In the genomic region with DNA sequence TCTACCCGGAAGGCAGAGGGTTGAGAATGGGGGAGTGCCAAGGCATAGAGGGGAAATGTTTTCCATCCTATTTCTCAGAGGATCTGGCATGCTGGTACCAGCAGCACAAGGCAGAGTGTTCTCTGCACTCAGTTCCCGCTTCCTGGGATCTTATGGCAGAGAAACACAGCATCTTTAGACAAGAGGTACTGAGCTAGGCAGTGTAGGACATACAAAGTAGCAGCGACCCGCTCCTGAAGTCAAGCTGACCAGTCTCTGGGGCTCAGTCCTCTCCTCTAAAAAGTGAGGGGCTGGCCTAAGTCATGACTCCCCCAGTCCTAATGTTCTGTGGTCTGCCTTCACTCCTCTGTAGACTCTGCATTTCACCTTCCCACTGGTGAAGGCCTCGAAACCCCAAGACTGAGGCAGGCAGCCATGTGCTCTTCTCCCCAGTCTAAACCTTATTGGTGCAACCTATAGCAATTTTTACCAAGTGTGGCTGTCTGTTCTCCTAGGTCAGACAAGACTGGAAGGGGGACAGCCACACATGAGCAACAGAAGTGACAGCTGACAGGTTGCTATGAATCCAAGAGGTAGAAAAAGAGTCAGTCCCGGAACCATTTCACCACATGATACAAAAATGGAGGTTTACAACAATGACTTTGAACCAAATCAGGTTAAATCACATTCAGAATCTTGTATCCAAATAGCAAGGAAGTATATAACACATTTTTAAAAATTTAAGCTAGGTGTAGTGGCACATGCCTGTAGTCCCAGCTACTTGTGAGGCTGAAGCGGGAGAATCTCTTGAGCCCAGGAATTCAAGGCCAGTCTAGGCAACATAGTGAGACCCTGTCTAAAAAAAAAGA, we compare ENCODE assay signal across 1 cellular context.
TF ChIP-seq lines count a peak whose summit lies in the region.

No MANE protein-coding gene starts in this region.

TF ChIP-seq in K562, 482 proteins besides CTCF, POLR2A, EP300 and RAD21 (continued from another document and continues in another):
- TF ChIP-seq, protein P1, sequence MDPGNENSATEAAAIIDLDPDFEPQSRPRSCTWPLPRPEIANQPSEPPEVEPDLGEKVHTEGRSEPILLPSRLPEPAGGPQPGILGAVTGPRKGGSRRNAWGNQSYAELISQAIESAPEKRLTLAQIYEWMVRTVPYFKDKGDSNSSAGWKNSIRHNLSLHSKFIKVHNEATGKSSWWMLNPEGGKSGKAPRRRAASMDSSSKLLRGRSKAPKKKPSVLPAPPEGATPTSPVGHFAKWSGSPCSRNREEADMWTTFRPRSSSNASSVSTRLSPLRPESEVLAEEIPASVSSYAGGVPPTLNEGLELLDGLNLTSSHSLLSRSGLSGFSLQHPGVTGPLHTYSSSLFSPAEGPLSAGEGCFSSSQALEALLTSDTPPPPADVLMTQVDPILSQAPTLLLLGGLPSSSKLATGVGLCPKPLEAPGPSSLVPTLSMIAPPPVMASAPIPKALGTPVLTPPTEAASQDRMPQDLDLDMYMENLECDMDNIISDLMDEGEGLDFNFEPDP (CRISPR knock-in tag; IDR thresholded peaks at IDR 0.05), result no peak
- TF ChIP-seq, protein P2, sequence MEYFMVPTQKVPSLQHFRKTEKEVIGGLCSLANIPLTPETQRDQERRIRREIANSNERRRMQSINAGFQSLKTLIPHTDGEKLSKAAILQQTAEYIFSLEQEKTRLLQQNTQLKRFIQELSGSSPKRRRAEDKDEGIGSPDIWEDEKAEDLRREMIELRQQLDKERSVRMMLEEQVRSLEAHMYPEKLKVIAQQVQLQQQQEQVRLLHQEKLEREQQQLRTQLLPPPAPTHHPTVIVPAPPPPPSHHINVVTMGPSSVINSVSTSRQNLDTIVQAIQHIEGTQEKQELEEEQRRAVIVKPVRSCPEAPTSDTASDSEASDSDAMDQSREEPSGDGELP (CRISPR knock-in tag; IDR thresholded peaks at IDR 0.05; ENCODE audit: borderline replicate concordance), result no peak
- TF ChIP-seq ZNF3 (CRISPR knock-in tag; IDR thresholded peaks at IDR 0.05), result no peak
- no peak for TF ChIP-seq EZH2 (IDR thresholded peaks at IDR 0.05; ENCODE audit: borderline replicate concordance, low read depth, low read length)
- TF ChIP-seq ZNF707 (CRISPR knock-in tag; conservative IDR thresholded peaks at IDR 0.05), result no peak
- no peak for TF ChIP-seq ZNF57 (CRISPR knock-in tag; IDR thresholded peaks at IDR 0.05)
- TF ChIP-seq, protein P3, sequence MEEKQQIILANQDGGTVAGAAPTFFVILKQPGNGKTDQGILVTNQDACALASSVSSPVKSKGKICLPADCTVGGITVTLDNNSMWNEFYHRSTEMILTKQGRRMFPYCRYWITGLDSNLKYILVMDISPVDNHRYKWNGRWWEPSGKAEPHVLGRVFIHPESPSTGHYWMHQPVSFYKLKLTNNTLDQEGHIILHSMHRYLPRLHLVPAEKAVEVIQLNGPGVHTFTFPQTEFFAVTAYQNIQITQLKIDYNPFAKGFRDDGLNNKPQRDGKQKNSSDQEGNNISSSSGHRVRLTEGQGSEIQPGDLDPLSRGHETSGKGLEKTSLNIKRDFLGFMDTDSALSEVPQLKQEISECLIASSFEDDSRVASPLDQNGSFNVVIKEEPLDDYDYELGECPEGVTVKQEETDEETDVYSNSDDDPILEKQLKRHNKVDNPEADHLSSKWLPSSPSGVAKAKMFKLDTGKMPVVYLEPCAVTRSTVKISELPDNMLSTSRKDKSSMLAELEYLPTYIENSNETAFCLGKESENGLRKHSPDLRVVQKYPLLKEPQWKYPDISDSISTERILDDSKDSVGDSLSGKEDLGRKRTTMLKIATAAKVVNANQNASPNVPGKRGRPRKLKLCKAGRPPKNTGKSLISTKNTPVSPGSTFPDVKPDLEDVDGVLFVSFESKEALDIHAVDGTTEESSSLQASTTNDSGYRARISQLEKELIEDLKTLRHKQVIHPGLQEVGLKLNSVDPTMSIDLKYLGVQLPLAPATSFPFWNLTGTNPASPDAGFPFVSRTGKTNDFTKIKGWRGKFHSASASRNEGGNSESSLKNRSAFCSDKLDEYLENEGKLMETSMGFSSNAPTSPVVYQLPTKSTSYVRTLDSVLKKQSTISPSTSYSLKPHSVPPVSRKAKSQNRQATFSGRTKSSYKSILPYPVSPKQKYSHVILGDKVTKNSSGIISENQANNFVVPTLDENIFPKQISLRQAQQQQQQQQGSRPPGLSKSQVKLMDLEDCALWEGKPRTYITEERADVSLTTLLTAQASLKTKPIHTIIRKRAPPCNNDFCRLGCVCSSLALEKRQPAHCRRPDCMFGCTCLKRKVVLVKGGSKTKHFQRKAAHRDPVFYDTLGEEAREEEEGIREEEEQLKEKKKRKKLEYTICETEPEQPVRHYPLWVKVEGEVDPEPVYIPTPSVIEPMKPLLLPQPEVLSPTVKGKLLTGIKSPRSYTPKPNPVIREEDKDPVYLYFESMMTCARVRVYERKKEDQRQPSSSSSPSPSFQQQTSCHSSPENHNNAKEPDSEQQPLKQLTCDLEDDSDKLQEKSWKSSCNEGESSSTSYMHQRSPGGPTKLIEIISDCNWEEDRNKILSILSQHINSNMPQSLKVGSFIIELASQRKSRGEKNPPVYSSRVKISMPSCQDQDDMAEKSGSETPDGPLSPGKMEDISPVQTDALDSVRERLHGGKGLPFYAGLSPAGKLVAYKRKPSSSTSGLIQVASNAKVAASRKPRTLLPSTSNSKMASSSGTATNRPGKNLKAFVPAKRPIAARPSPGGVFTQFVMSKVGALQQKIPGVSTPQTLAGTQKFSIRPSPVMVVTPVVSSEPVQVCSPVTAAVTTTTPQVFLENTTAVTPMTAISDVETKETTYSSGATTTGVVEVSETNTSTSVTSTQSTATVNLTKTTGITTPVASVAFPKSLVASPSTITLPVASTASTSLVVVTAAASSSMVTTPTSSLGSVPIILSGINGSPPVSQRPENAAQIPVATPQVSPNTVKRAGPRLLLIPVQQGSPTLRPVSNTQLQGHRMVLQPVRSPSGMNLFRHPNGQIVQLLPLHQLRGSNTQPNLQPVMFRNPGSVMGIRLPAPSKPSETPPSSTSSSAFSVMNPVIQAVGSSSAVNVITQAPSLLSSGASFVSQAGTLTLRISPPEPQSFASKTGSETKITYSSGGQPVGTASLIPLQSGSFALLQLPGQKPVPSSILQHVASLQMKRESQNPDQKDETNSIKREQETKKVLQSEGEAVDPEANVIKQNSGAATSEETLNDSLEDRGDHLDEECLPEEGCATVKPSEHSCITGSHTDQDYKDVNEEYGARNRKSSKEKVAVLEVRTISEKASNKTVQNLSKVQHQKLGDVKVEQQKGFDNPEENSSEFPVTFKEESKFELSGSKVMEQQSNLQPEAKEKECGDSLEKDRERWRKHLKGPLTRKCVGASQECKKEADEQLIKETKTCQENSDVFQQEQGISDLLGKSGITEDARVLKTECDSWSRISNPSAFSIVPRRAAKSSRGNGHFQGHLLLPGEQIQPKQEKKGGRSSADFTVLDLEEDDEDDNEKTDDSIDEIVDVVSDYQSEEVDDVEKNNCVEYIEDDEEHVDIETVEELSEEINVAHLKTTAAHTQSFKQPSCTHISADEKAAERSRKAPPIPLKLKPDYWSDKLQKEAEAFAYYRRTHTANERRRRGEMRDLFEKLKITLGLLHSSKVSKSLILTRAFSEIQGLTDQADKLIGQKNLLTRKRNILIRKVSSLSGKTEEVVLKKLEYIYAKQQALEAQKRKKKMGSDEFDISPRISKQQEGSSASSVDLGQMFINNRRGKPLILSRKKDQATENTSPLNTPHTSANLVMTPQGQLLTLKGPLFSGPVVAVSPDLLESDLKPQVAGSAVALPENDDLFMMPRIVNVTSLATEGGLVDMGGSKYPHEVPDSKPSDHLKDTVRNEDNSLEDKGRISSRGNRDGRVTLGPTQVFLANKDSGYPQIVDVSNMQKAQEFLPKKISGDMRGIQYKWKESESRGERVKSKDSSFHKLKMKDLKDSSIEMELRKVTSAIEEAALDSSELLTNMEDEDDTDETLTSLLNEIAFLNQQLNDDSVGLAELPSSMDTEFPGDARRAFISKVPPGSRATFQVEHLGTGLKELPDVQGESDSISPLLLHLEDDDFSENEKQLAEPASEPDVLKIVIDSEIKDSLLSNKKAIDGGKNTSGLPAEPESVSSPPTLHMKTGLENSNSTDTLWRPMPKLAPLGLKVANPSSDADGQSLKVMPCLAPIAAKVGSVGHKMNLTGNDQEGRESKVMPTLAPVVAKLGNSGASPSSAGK (IDR thresholded peaks at IDR 0.05), result peak; percentile 90
- TF ChIP-seq ZKSCAN8 (CRISPR knock-in tag; IDR thresholded peaks at IDR 0.05), result peak; percentile 51; the same call in 1 of the 2 replicates
- TF ChIP-seq MAFG (tag; conservative IDR thresholded peaks at IDR 0.05), result no peak
- no peak for TF ChIP-seq JUN (IDR thresholded peaks at IDR 0.05; ENCODE audit: borderline replicate concordance, low read depth, low read length)
- no peak for TF ChIP-seq JUN (CRISPR knock-in tag; IDR thresholded peaks at IDR 0.05; ENCODE audit: borderline replicate concordance)
- no peak for TF ChIP-seq ZNF561 (CRISPR knock-in tag; conservative IDR thresholded peaks at IDR 0.05)
- TF ChIP-seq, protein P4, sequence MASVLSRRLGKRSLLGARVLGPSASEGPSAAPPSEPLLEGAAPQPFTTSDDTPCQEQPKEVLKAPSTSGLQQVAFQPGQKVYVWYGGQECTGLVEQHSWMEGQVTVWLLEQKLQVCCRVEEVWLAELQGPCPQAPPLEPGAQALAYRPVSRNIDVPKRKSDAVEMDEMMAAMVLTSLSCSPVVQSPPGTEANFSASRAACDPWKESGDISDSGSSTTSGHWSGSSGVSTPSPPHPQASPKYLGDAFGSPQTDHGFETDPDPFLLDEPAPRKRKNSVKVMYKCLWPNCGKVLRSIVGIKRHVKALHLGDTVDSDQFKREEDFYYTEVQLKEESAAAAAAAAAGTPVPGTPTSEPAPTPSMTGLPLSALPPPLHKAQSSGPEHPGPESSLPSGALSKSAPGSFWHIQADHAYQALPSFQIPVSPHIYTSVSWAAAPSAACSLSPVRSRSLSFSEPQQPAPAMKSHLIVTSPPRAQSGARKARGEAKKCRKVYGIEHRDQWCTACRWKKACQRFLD (CRISPR knock-in tag; IDR thresholded peaks at IDR 0.05), result 0 out of 2 replicates have a peak, but pooled peaks have one; percentile 42
- TF ChIP-seq, protein P5, sequence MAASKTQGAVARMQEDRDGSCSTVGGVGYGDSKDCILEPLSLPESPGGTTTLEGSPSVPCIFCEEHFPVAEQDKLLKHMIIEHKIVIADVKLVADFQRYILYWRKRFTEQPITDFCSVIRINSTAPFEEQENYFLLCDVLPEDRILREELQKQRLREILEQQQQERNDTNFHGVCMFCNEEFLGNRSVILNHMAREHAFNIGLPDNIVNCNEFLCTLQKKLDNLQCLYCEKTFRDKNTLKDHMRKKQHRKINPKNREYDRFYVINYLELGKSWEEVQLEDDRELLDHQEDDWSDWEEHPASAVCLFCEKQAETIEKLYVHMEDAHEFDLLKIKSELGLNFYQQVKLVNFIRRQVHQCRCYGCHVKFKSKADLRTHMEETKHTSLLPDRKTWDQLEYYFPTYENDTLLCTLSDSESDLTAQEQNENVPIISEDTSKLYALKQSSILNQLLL (CRISPR knock-in tag; IDR thresholded peaks at IDR 0.05; ENCODE audit: borderline replicate concordance), result no peak
- TF ChIP-seq, protein P6, sequence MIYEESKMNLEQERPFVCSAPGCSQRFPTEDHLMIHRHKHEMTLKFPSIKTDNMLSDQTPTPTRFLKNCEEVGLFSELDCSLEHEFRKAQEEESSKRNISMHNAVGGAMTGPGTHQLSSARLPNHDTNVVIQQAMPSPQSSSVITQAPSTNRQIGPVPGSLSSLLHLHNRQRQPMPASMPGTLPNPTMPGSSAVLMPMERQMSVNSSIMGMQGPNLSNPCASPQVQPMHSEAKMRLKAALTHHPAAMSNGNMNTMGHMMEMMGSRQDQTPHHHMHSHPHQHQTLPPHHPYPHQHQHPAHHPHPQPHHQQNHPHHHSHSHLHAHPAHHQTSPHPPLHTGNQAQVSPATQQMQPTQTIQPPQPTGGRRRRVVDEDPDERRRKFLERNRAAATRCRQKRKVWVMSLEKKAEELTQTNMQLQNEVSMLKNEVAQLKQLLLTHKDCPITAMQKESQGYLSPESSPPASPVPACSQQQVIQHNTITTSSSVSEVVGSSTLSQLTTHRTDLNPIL (CRISPR knock-in tag; IDR thresholded peaks at IDR 0.05), result no peak
- no peak for TF ChIP-seq RFX5 (IDR thresholded peaks at IDR 0.05; ENCODE audit: low read depth, low read length)
- TF ChIP-seq CBX8 (IDR thresholded peaks at IDR 0.05; ENCODE audit: borderline replicate concordance, extremely low read depth, low read depth, low read length, poor library complexity, severe bottlenecking), result no peak
- TF ChIP-seq, protein P7, sequence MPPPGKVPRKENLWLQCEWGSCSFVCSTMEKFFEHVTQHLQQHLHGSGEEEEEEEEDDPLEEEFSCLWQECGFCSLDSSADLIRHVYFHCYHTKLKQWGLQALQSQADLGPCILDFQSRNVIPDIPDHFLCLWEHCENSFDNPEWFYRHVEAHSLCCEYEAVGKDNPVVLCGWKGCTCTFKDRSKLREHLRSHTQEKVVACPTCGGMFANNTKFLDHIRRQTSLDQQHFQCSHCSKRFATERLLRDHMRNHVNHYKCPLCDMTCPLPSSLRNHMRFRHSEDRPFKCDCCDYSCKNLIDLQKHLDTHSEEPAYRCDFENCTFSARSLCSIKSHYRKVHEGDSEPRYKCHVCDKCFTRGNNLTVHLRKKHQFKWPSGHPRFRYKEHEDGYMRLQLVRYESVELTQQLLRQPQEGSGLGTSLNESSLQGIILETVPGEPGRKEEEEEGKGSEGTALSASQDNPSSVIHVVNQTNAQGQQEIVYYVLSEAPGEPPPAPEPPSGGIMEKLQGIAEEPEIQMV (tag; conservative IDR thresholded peaks at IDR 0.05; ENCODE audit: low read depth), result no peak
- no peak for TF ChIP-seq ZNF766 (CRISPR knock-in tag; conservative IDR thresholded peaks at IDR 0.05)
- no peak for TF ChIP-seq TEAD1 (CRISPR knock-in tag; IDR thresholded peaks at IDR 0.05)
- 0 out of 2 replicates have a peak, but pooled peaks have one; percentile 3 for TF ChIP-seq TCF3 (CRISPR knock-in tag; IDR thresholded peaks at IDR 0.05)
- no peak for TF ChIP-seq PML (IDR thresholded peaks at IDR 0.05; ENCODE audit: low read length)
- no peak for TF ChIP-seq HIVEP1 (CRISPR knock-in tag; IDR thresholded peaks at IDR 0.05)
- no peak for TF ChIP-seq HSF4 (CRISPR knock-in tag; IDR thresholded peaks at IDR 0.05; ENCODE audit: borderline replicate concordance)
- no peak for TF ChIP-seq ZNF695 (CRISPR knock-in tag; IDR thresholded peaks at IDR 0.05)
- no peak for TF ChIP-seq CBX1 (IDR thresholded peaks at IDR 0.05; ENCODE audit: low read depth)
- TF ChIP-seq NONO (IDR thresholded peaks at IDR 0.05; ENCODE audit: low read depth in 2 of 2, low read length in 1 of 2), result 0 out of 4 replicates have a peak, but pooled peaks of 1 of the 2 experiments have one; percentile 35
- TF ChIP-seq, protein P8, sequence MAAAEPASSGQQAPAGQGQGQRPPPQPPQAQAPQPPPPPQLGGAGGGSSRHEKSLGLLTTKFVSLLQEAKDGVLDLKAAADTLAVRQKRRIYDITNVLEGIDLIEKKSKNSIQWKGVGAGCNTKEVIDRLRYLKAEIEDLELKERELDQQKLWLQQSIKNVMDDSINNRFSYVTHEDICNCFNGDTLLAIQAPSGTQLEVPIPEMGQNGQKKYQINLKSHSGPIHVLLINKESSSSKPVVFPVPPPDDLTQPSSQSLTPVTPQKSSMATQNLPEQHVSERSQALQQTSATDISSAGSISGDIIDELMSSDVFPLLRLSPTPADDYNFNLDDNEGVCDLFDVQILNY (CRISPR knock-in tag; IDR thresholded peaks at IDR 0.05), result peak; percentile 54; the same call in 1 of the 2 replicates
- no peak for TF ChIP-seq NFE2 (IDR thresholded peaks at IDR 0.05; ENCODE audit: low read depth)
- TF ChIP-seq NUFIP1 (IDR thresholded peaks at IDR 0.05; ENCODE audit: partially characterized antibody), result no peak
- TF ChIP-seq TBP (optimal IDR thresholded peaks at IDR 0.05; ENCODE audit: low read depth, low read length), result no peak
- TF ChIP-seq ETV5 (CRISPR knock-in tag; IDR thresholded peaks at IDR 0.05; ENCODE audit: low read depth), result no peak
- TF ChIP-seq CCAR2 (IDR thresholded peaks at IDR 0.05; ENCODE audit: low read depth, low read length), result no peak
- TF ChIP-seq KDM5B (IDR thresholded peaks at IDR 0.05; ENCODE audit: insufficient replicate concordance, low read depth, low read length), result no peak
